In genomic region chr1:36965301-36966159, GRCh38 we compare ENCODE assay signal across 17 cellular contexts.
"Had no signal": no experiment of that assay in that cellular context is flagged by ENCODE, and none has a peak within 500 bp of the region (broad histone marks: within the 10 kb centered on the region; RNA-seq: fewer than 3 reads in every experiment).

No MANE protein-coding gene starts in this region.

- H3K4me3 ChIP-seq: body of pancreas, cardiac muscle cell, lower lobe of right lung, testis, vagina had no signal

- H3K27me3 Mint-ChIP-seq: activated CD4-positive, alpha-beta T cell treated with anti-CD3 and anti-CD28 coated beads, Interleukin-2, amount 10 ng/mL, durations not matched to agents 24 days and 14 days had no signal

- H3K36me3 Mint-ChIP-seq: activated naive CD4-positive, alpha-beta T cell treated with anti-CD3 and anti-CD28 coated beads, Interleukin-2, amount 50 U/mL, for 24 hours; naive B cell; stimulated activated naive B cell treated with anti-CD40 and anti-IgM and Interleukin-4, amounts not matched to agents 10 μg/mL and 1 μg/mL and 100 μg/mL, for 72 hours had no signal

- H3K27ac Mint-ChIP-seq: activated CD4-positive, alpha-beta T cell treated with anti-CD3 and anti-CD28 coated beads, Interleukin-2, amount 10 ng/mL, durations not matched to agents 24 days and 14 days; activated CD8-positive, alpha-beta T cell treated with anti-CD3 and anti-CD28 coated beads, Interleukin-2, amount 10 ng/mL, durations not matched to agents 7 days and 5 days; activated naive CD4-positive, alpha-beta T cell treated with anti-CD3 and anti-CD28 coated beads, Interleukin-2, amount 50 U/mL, for 24 hours; stimulated activated naive B cell treated with anti-CD40 and anti-IgM and Interleukin-4, amounts not matched to agents 10 μg/mL and 1 μg/mL and 100 μg/mL, for 72 hours had no signal

- H3K27ac ChIP-seq: body of pancreas, cardiac muscle cell, foreskin keratinocyte, lower lobe of right lung, testis, vagina had no signal

- H3K9me3 ChIP-seq: body of pancreas, lower lobe of right lung, testis, vagina had no signal

- H3K4me3 Mint-ChIP-seq: activated CD4-positive, alpha-beta T cell treated with anti-CD3 and anti-CD28 coated beads, Interleukin-2, amount 10 ng/mL, durations not matched to agents 24 days and 14 days; activated CD8-positive, alpha-beta T cell treated with anti-CD3 and anti-CD28 coated beads, Interleukin-2, amount 10 ng/mL, durations not matched to agents 7 days and 5 days; activated naive CD4-positive, alpha-beta T cell treated with anti-CD3 and anti-CD28 coated beads, Interleukin-2, amount 50 U/mL, for 24 hours; naive B cell; neural crest cell; stimulated activated naive B cell treated with anti-CD40 and anti-IgM and Interleukin-4, amounts not matched to agents 10 μg/mL and 1 μg/mL and 100 μg/mL, for 72 hours had no signal

- ATAC-seq: activated CD4-positive, CD25-positive, alpha-beta regulatory T cell treated with anti-CD3 and anti-CD28 coated beads, Interleukin-2, amount 50 U/mL, for 24 hours; activated CD8-positive, alpha-beta T cell treated with anti-CD3 and anti-CD28 coated beads, Interleukin-2, amount 10 ng/mL, durations not matched to agents 7 days and 5 days; body of pancreas; foreskin keratinocyte; left colon; lower lobe of right lung; stimulated activated naive B cell treated with anti-CD40 and anti-IgM and Interleukin-4, amounts not matched to agents 10 μg/mL and 1 μg/mL and 100 μg/mL, for 72 hours had no signal

- H3K9me3 Mint-ChIP-seq: activated CD4-positive, alpha-beta T cell treated with anti-CD3 and anti-CD28 coated beads, Interleukin-2, amount 10 ng/mL, durations not matched to agents 24 days and 14 days; activated naive CD4-positive, alpha-beta T cell treated with anti-CD3 and anti-CD28 coated beads, Interleukin-2, amount 50 U/mL, for 24 hours; naive B cell; neural crest cell; stimulated activated naive B cell treated with anti-CD40 and anti-IgM and Interleukin-4, amounts not matched to agents 10 μg/mL and 1 μg/mL and 100 μg/mL, for 72 hours had no signal

- H3K4me1 ChIP-seq: body of pancreas, foreskin keratinocyte, lower lobe of right lung, testis, vagina had no signal

- DNase-seq: activated gamma-delta T cell treated with Interleukin-2 at 50 U/mL for 16 hours; anterior cingulate cortex; foreskin keratinocyte; left colon; lower lobe of right lung; naive B cell; retina; stimulated activated naive B cell treated with anti-CD40 and anti-IgM and Interleukin-4, amounts not matched to agents 10 μg/mL and 1 μg/mL and 100 μg/mL, for 72 hours had no signal

- H3K4me1 Mint-ChIP-seq: activated CD4-positive, alpha-beta T cell treated with anti-CD3 and anti-CD28 coated beads, Interleukin-2, amount 10 ng/mL, durations not matched to agents 24 days and 14 days; activated naive CD4-positive, alpha-beta T cell treated with anti-CD3 and anti-CD28 coated beads, Interleukin-2, amount 50 U/mL, for 24 hours; naive B cell; neural crest cell; stimulated activated naive B cell treated with anti-CD40 and anti-IgM and Interleukin-4, amounts not matched to agents 10 μg/mL and 1 μg/mL and 100 μg/mL, for 72 hours had no signal

- H3K36me3 ChIP-seq: cardiac muscle cell, lower lobe of right lung, vagina had no signal
